ENCODE assay signal across 33 cellular contexts in genomic region chr1:226041419-226041818, GRCh38.
"Had no signal": no experiment of that assay in that cellular context is flagged by ENCODE, and none has a peak within 500 bp of the region (broad histone marks: within the 10 kb centered on the region; RNA-seq: fewer than 3 reads in every experiment).

No MANE protein-coding gene starts in this region.

- H3K27me3 Mint-ChIP-seq: activated B cell treated with CpG ODN at 0.5 μM for 24 hours; activated CD4-positive, alpha-beta memory T cell treated with anti-CD3 and anti-CD28 coated beads for 36 hours had no signal

- H3K9me3 Mint-ChIP-seq: activated B cell treated with CpG ODN at 0.5 μM for 24 hours; activated CD4-positive, alpha-beta memory T cell treated with anti-CD3 and anti-CD28 coated beads for 36 hours; activated naive CD4-positive, alpha-beta T cell treated with anti-CD3 and anti-CD28 coated beads, Interleukin-2, amount 50 U/mL, for 72 hours; activated T-cell treated with anti-CD3 and anti-CD28 coated beads, Interleukin-2, amount 50 U/mL, for 4 hours; activated T-helper 1 cell treated with anti-CD3 and anti-CD28 coated beads, Interleukin-12 subunit alpha, Interleukin-12 subunit beta, Interleukin-2, Interleukin-4 antibody, amounts not matched to agents 30 ng/mL and 10 ng/mL and 1 ng/mL, durations not matched to agents 14 hours and 24 hours and 36 hours; T-helper 1 cell treated with Interleukin-12 subunit alpha and Interleukin-12 subunit beta and Interleukin-4 antibody, amounts not matched to agents 30 μg/mL and 1 μg/mL, for 36 hours; T-helper 2 cell treated with Interferon-gamma antibody and Interleukin-4, amounts not matched to agents 5 μg/mL and 100 μg/mL, for 36 hours had no signal

- H3K36me3 Mint-ChIP-seq: activated CD4-positive, alpha-beta memory T cell treated with anti-CD3 and anti-CD28 coated beads for 36 hours had no signal

- H3K4me3 ChIP-seq: adrenal gland, body of pancreas, breast epithelium, Peyer's patch, SJSA1 had no signal

- H3K27ac Mint-ChIP-seq: activated B cell treated with CpG ODN at 0.5 μM for 24 hours; activated CD4-positive, alpha-beta memory T cell treated with anti-CD3 and anti-CD28 coated beads for 36 hours; activated naive CD4-positive, alpha-beta T cell treated with anti-CD3 and anti-CD28 coated beads for 36 hours; activated naive CD4-positive, alpha-beta T cell treated with anti-CD3 and anti-CD28 coated beads, Interleukin-2, amount 50 U/mL, for 72 hours; activated T-helper 1 cell treated with anti-CD3 and anti-CD28 coated beads, Interleukin-12 subunit alpha, Interleukin-12 subunit beta, Interleukin-2, Interleukin-4 antibody, amounts not matched to agents 30 ng/mL and 10 ng/mL and 1 ng/mL, durations not matched to agents 14 hours and 24 hours and 36 hours; T-helper 1 cell treated with Interleukin-12 subunit alpha and Interleukin-12 subunit beta and Interleukin-4 antibody, amounts not matched to agents 30 μg/mL and 1 μg/mL, for 36 hours; T-helper 2 cell treated with Interferon-gamma antibody and Interleukin-4, amounts not matched to agents 5 μg/mL and 100 μg/mL, for 36 hours had no signal

- H3K4me3 Mint-ChIP-seq: activated B cell treated with CpG ODN at 0.5 μM for 24 hours; activated CD4-positive, alpha-beta memory T cell treated with anti-CD3 and anti-CD28 coated beads for 36 hours; activated naive CD4-positive, alpha-beta T cell treated with anti-CD3 and anti-CD28 coated beads for 36 hours; activated T-cell treated with anti-CD3 and anti-CD28 coated beads, Interleukin-2, amount 50 U/mL, for 4 hours; activated T-helper 1 cell treated with anti-CD3 and anti-CD28 coated beads, Interleukin-12 subunit alpha, Interleukin-12 subunit beta, Interleukin-2, Interleukin-4 antibody, amounts not matched to agents 30 ng/mL and 10 ng/mL and 1 ng/mL, durations not matched to agents 14 hours and 24 hours and 36 hours; T-helper 1 cell treated with Interleukin-12 subunit alpha and Interleukin-12 subunit beta and Interleukin-4 antibody, amounts not matched to agents 30 μg/mL and 1 μg/mL, for 36 hours; T-helper 2 cell treated with Interferon-gamma antibody and Interleukin-4, amounts not matched to agents 5 μg/mL and 100 μg/mL, for 36 hours had no signal

- H3K36me3 ChIP-seq: adrenal gland, breast epithelium, Peyer's patch, SJSA1 had no signal

- H3K27ac ChIP-seq: adrenal gland, body of pancreas, breast epithelium, Peyer's patch, SJSA1 had no signal

- H3K4me1 ChIP-seq: adrenal gland, body of pancreas, breast epithelium had no signal

- H3K9me3 ChIP-seq: adrenal gland, body of pancreas, breast epithelium, Peyer's patch, SJSA1, SK-N-SH had no signal

- ATAC-seq: activated naive CD4-positive, alpha-beta T cell treated with anti-CD3 and anti-CD28 coated beads, Interleukin-2, amount 50 U/mL, for 72 hours; activated T-cell treated with anti-CD3 and anti-CD28 coated beads, Interleukin-2, amount 50 U/mL, for 4 hours; body of pancreas; PC-3 had no signal

- DNase-seq: activated B cell treated with CpG ODN at 0.5 μM for 24 hours; activated CD4-positive, alpha-beta memory T cell treated with anti-CD3 and anti-CD28 coated beads for 36 hours; activated CD4-positive, alpha-beta T cell treated with anti-CD3 and anti-CD28 coated beads for 4 hours; activated CD4-positive, alpha-beta T cell treated with anti-CD3 and anti-CD28 coated beads, Interleukin-2, amount 50 U/mL, for 1 hour; activated CD4-positive, CD25-positive, alpha-beta regulatory T cell treated with anti-CD3 and anti-CD28 coated beads, Interleukin-2, amount 50 U/mL, for 72 hours; activated CD8-positive, alpha-beta memory T cell treated with anti-CD3 and anti-CD28 coated beads, Interleukin-2, amount 50 U/mL, for 4 hours; activated gamma-delta T cell treated with Interleukin-2 at 50 U/mL for 16 hours; activated naive CD4-positive, alpha-beta T cell treated with anti-CD3 and anti-CD28 coated beads for 36 hours; activated T-cell treated with anti-CD3 and anti-CD28 coated beads for 4 hours; activated T-cell treated with anti-CD3 and anti-CD28 coated beads, Interleukin-2, amount 50 U/mL, for 4 hours; adrenal gland; body of pancreas; NCI-H1092 treated with DMSO at 0.1 percent for 48 hours; NCI-H1417; NCI-H146; NCI-H187; NCI-H2029 treated with DMSO at 0.1 percent for 48 hours; NCI-H2107; NCI-H226; NCI-H446 treated with DMSO at 0.1 percent for 48 hours; NCI-H69; NK-92 treated with Interleukin-12 subunit alpha and Interleukin-12 subunit beta, amount 100 ng/mL, for 24 hours; PC-3; Peyer's patch; RPMI8226; SHP77 treated with DMSO at 0.1 percent for 48 hours; SK-N-SH had no signal
